In the genomic region with DNA sequence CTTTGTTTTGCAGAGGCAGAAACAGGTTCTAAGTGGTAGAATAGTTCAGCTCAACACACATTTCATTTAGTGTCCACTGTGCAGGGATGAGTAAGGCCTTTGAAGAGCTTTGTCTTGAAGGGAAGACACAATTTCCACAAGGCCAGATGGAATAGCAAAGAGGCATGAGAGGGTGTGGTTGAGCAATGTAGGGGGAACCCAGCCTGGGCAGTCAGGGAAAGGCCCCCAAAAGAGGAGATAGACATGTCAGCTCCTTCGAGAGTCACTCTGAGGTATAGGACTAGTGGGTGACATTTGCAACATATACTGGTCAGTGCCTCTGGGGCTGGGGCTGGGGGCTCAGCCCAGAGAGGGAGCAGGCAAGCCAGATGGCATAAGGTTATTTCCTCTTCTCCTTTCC, we compare ENCODE assay signal across 9 cellular contexts. TPM values are rescaled to one million over a fixed set of nuclear protein-coding genes. Genes with fewer than 3 reads are reported as not detected.
A peak's percentile ranks its signal among the peaks of the same experiment; 100 is the strongest.
DNase-seq lines count a peak whose midpoint lies in the region; ATAC-seq and TF ChIP-seq lines count a peak whose summit lies in the region.
"Had no signal": no experiment of that assay in that cellular context is flagged by ENCODE, and none has a peak within 500 bp of the region (broad histone marks: within the 10 kb centered on the region; RNA-seq: fewer than 3 reads in every experiment).

No MANE protein-coding gene starts in this region.

- H3K4me3 Mint-ChIP-seq in naive thymus-derived CD8-positive, alpha-beta T cell, result peak overlapping the region in 9 of 10 donors; percentile 41 to 77 (median 57)

- peaks cover 48 to 88% (median 86%) of the 10 kb centered on the region in 4 donors for H3K4me1 Mint-ChIP-seq in naive thymus-derived CD8-positive, alpha-beta T cell

- H3K9me3 ChIP-seq in right atrium auricular region (no peaks in the 10 kb centered on the region), uterus (no peaks in the 10 kb centered on the region)

- H3K4me3 ChIP-seq in right atrium auricular region (no peak overlapping the region), coronary artery (peak overlapping the region; percentile 32), uterus (peak overlapping the region in 1 of 2 donors; percentile 8)

- TF ChIP-seq CTCF in right atrium auricular region (IDR thresholded peaks at IDR 0.05) (no peak), coronary artery (IDR thresholded peaks at IDR 0.05) (no peak), uterus (IDR thresholded peaks at IDR 0.05) (no peak)

- peaks cover 0 to 73% (median 2%) of the 10 kb centered on the region in 3 donors for H3K36me3 Mint-ChIP-seq in naive thymus-derived CD8-positive, alpha-beta T cell

- H3K9me3 Mint-ChIP-seq in naive thymus-derived CD8-positive, alpha-beta T cell, result no peaks in the 10 kb centered on the region

- H3K27me3 ChIP-seq in right atrium auricular region (no peaks in the 10 kb centered on the region), uterus (no peaks in the 10 kb centered on the region)

- H3K4me1 ChIP-seq in right atrium auricular region, result peaks cover 0 to 91% of the 10 kb centered on the region in 2 donors
- peaks cover 12 to 22% of the 10 kb centered on the region in 2 donors for H3K4me1 ChIP-seq in uterus

- ATAC-seq in left cardiac atrium (no peak), GM19452 (IDR thresholded peaks at IDR 0.05; ENCODE audit: unreplicated experiment) (no peak), HG03280 (IDR thresholded peaks at IDR 0.05; ENCODE audit: unreplicated experiment) (no peak)
- no peak for ATAC-seq in naive thymus-derived CD8-positive, alpha-beta T cell

- peaks cover 19% of the 10 kb centered on the region for H3K36me3 ChIP-seq in right atrium auricular region
- H3K36me3 ChIP-seq in uterus, result no peaks in the 10 kb centered on the region

- DNase-seq in right atrium auricular region (ENCODE audit: low spot score) (no peak), left cardiac atrium (no peak), coronary artery (ENCODE audit: low spot score) (no peak), uterus (no peak)
- DNase-seq in naive thymus-derived CD8-positive, alpha-beta T cell, result no peak
- DNase-seq in activated CD4-positive, alpha-beta T cell treated with anti-CD3 and anti-CD28 coated beads for 48 hours, result no peak
- DNase-seq: activated T-cell treated with anti-CD3 and anti-CD28 coated beads for 4 hours had no signal

- no peak for TF ChIP-seq POLR2A in uterus (IDR thresholded peaks at IDR 0.05)

- H3K27ac ChIP-seq in right atrium auricular region, result peak overlapping the region; percentile 48 to 60
- peak overlapping the region in 1 of 2 donors; percentile 39 for H3K27ac ChIP-seq in coronary artery
- H3K27ac ChIP-seq in uterus, result peak overlapping the region; percentile 6 to 29

- no peaks in the 10 kb centered on the region for H3K27me3 Mint-ChIP-seq in naive thymus-derived CD8-positive, alpha-beta T cell

- POLR2A ChIA-PET in naive thymus-derived CD8-positive, alpha-beta T cell (lab: Charles Lee), result interaction anchor here (1.0 to 3.5 kb wide), 2 partner anchors 7 to 11 kb away, joined by 3 to 17 read pairs; partner anchors contain the start of gene ALKBH5

- intact Hi-C loops in left cardiac atrium (cut with DNase I), result no loop called here
- intact Hi-C loops in uterus (cut with DNase I; ENCODE audit: low total_unique reads), result no loop called here

- H3K27ac Mint-ChIP-seq in naive thymus-derived CD8-positive, alpha-beta T cell, result peak overlapping the region in 9 of 10 donors; percentile 32 to 87 (median 60)

RNA-seq across cellular contexts. Expression of gene ALKBH5, which starts 7.0 kb away (rescaled TPM):
- total RNA-seq in right atrium auricular region (100 to 1,000 TPM; 177 to 193 TPM), left cardiac atrium (100 to 1,000 TPM; 137 to 169 TPM), uterus (100 to 1,000 TPM in 2 of 4 donors, 10 to 100 TPM in 2; 66.5 to 136 (median 98.5) TPM)
- 100 to 1,000 TPM; 109 to 120 TPM for total RNA-seq in naive thymus-derived CD8-positive, alpha-beta T cell
- 100 to 1,000 TPM; 125 to 148 (median 129) TPM for polyA plus RNA-seq in naive thymus-derived CD8-positive, alpha-beta T cell

RNA-seq across cellular contexts. Expression of gene LLGL1, which starts 34.8 kb away (rescaled TPM):
- total RNA-seq in right atrium auricular region, result 10 to 100 TPM; 12.6 to 16.7 TPM
- 10 to 100 TPM; 10.9 to 11.0 TPM for total RNA-seq in left cardiac atrium
- 10 to 100 TPM; 16.8 to 17.3 TPM for total RNA-seq in naive thymus-derived CD8-positive, alpha-beta T cell
- 1 to 10 TPM; 1.2 to 1.9 (median 1.5) TPM for polyA plus RNA-seq in naive thymus-derived CD8-positive, alpha-beta T cell
- 10 to 100 TPM in 3 of 4 donors, 1 to 10 TPM in 1; 7.6 to 72.0 (median 23.1) TPM for total RNA-seq in uterus
